ENCODE assay signal across 12 cellular contexts in the genomic region with DNA sequence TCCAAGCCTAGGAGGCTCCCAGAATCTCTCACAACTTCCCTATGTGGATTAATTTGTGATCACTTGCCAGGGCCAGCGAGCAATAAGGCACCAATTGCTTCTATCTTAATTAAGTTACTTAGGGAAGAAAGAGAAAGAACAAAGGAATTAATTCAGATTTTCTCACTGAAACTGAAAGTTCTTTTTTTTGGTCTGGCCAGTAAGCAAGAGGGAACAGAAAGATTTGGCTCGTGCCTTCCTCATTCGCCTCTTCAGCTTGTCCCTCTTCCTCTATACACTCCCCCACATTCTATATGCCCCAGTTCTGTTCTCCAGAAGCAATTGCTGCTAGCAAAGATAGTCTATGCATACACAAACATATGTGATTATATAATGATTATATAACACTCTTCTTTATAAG. TPM values are rescaled to one million over a fixed set of nuclear protein-coding genes. Genes with fewer than 3 reads are reported as not detected.
DNase-seq lines count a peak whose midpoint lies in the region; ATAC-seq and TF ChIP-seq lines count a peak whose summit lies in the region.
"Had no signal": no experiment of that assay in that cellular context is flagged by ENCODE, and none has a peak within 500 bp of the region (broad histone marks: within the 10 kb centered on the region; RNA-seq: fewer than 3 reads in every experiment).

No MANE protein-coding gene starts in this region.

- no peaks in the 10 kb centered on the region for H3K79me2 ChIP-seq in Karpas-422 (ENCODE audit: low read length)

- H3K27ac ChIP-seq in Karpas-422 (ENCODE audit: low read length), result peak overlapping the region; percentile 68

- no peak overlapping the region for H3K4me3 ChIP-seq in GM06990 (replicated peaks; ENCODE audit: low read depth, low read length)
- no peak overlapping the region; the same call in 1 of the 2 replicates for H3K4me3 ChIP-seq in Karpas-422 (ENCODE audit: low read length)

- H3K4me2 ChIP-seq in Karpas-422 (ENCODE audit: low read depth, low read length, poor library complexity, severe bottlenecking), result peak overlapping the region; percentile 49

- H3K36me3 ChIP-seq in GM06990 (ENCODE audit: control insufficient read depth, insufficient read depth, low read length) (no peaks in the 10 kb centered on the region), Karpas-422 (ENCODE audit: insufficient read depth, low read length) (no peaks in the 10 kb centered on the region)

- peak; percentile 57 for DNase-seq in GM06990 (ENCODE audit: extremely low read depth, insufficient read length)
- DNase-seq in Karpas-422, result peak; percentile 52
- peak; percentile 30 for DNase-seq in globus pallidus (ENCODE audit: low spot score)
- DNase-seq in hepatic stellate cell (ENCODE audit: low spot score), result no peak
- no peak for DNase-seq in mesenteric fat pad (ENCODE audit: low spot score)
- no peak for DNase-seq in NCI-H187 (lab: John Stamatoyannopoulos, UW)
- no peak for DNase-seq in NCI-H2107 treated with DMSO at 0.1 percent for 48 hours (lab: John Stamatoyannopoulos, UW; ENCODE audit: unreplicated experiment)
- DNase-seq: activated T-cell treated with anti-CD3 and anti-CD28 coated beads, Interleukin-2, amount 50 U/mL, for 1 hour; CD4-positive, alpha-beta T cell; stimulated activated CD4-positive, alpha-beta T cell treated with anti-CD3 and anti-CD28 coated beads, Interleukin-12 subunit alpha, Interleukin-12 subunit beta, amount 100 ng/mL, for 4 hours; T-cell had no signal

- no peaks in the 10 kb centered on the region for H4K20me1 ChIP-seq in Karpas-422 (ENCODE audit: insufficient read depth, low read depth, low read length)

- ATAC-seq in GM21447 (IDR thresholded peaks at IDR 0.05; ENCODE audit: unreplicated experiment), result peak; percentile 68
- ATAC-seq: T-cell had no signal

- H3K9me3 ChIP-seq in Karpas-422 (ENCODE audit: low read length), result no peaks in the 10 kb centered on the region

- no peaks in the 10 kb centered on the region for H3K9me2 ChIP-seq in Karpas-422 (replicated peaks; ENCODE audit: insufficient read depth, low read length)

- no peak for TF ChIP-seq CTCF in GM06990 (IDR thresholded peaks at IDR 0.05; ENCODE audit: insufficient read depth, low read length, poor library complexity, severe bottlenecking)

- H2AFZ ChIP-seq in Karpas-422 (ENCODE audit: low read length), result peak overlapping the region; percentile 68

- H3K4me1 ChIP-seq in Karpas-422 (ENCODE audit: low read length), result peaks cover 11% of the 10 kb centered on the region

- peak overlapping the region; percentile 13 for H3K9ac ChIP-seq in Karpas-422 (ENCODE audit: low read length)

- no peaks in the 10 kb centered on the region for H3K27me3 ChIP-seq in GM06990 (replicated peaks; ENCODE audit: control insufficient read depth, insufficient read depth, low read length)
- no peaks in the 10 kb centered on the region for H3K27me3 ChIP-seq in Karpas-422 (ENCODE audit: low read length)

RNA-seq across cellular contexts. Expression of a gene that starts 34.0 kb away (rescaled TPM):
- total RNA-seq in Karpas-422 (2014; rRNA removed; shearing (Covaris generic); ENCODE audit: low replicate concordance), result 51.5 and 69.8 TPM in 2 replicates
- total RNA-seq in mesenteric fat pad, result 99.7 TPM

Comparison
In these comparisons a context has a peak if more than half of its experiments do, and no peak if none do; other contexts are left out.
1. DNase-seq: peak in GM06990 (single experiment), Karpas-422 (single experiment) and globus pallidus (single experiment); none in hepatic stellate cell (single experiment), mesenteric fat pad (single experiment), NCI-H187 (0 of 2) and NCI-H2107 treated with DMSO at 0.1 percent for 48 hours (single experiment).